In genomic region chrX:47068214-47068613, GRCh38 we compare ENCODE assay signal across 27 cellular contexts. TPM values are rescaled to one million over a fixed set of nuclear protein-coding genes. Genes with fewer than 3 reads are reported as not detected.
"Had no signal": no experiment of that assay in that cellular context is flagged by ENCODE, and none has a peak within 500 bp of the region (broad histone marks: within the 10 kb centered on the region; RNA-seq: fewer than 3 reads in every experiment).

No MANE protein-coding gene starts in this region.

- H3K4me3 ChIP-seq: esophagus squamous epithelium, gastrocnemius medialis, heart right ventricle, left lung, lower lobe of right lung, mucosa of descending colon had no signal

- FAIRE-seq: endometrium, islet of Langerhans, keratinocyte had no signal

- H3K9me3 ChIP-seq: esophagus squamous epithelium, gastrocnemius medialis, heart right ventricle, left lung, lower lobe of right lung, mucosa of descending colon had no signal

- ATAC-seq: effector memory CD8-positive, alpha-beta T cell; esophagus mucosa; gastrocnemius medialis; heart right ventricle; left cardiac atrium; left lung; left ventricle myocardium superior; lower lobe of right lung; mucosa of descending colon; naive thymus-derived CD8-positive, alpha-beta T cell had no signal

- DNase-seq: cortex of kidney; effector CD8-positive, alpha-beta T cell; effector memory CD8-positive, alpha-beta T cell; endodermal cell; erythroblast; esophagus squamous epithelium; foreskin fibroblast; foreskin melanocyte; gastrocnemius medialis; glutamatergic neuron; head of caudate nucleus; heart right ventricle; hippocampal formation; left cardiac atrium; left lung; left ventricle myocardium superior; lower lobe of right lung; mesenchymal stem cell; mucosa of descending colon; naive B cell; naive thymus-derived CD8-positive, alpha-beta T cell had no signal

- H3K27me3 ChIP-seq: esophagus squamous epithelium, left lung had no signal

- H3K27ac ChIP-seq: epithelial cell of prostate, esophagus squamous epithelium, gastrocnemius medialis, heart right ventricle, left lung, lower lobe of right lung had no signal

- H3K4me1 ChIP-seq: esophagus squamous epithelium, gastrocnemius medialis, heart right ventricle, left lung, lower lobe of right lung had no signal

- H3K36me3 ChIP-seq: esophagus squamous epithelium, gastrocnemius medialis, heart right ventricle, left lung, lower lobe of right lung had no signal

RNA-seq across cellular contexts. Expression of gene RGN, which starts 10.0 kb away (rescaled TPM):
- total RNA-seq: myocyte; naive thymus-derived CD8-positive, alpha-beta T cell had no signal
- polyA plus RNA-seq: keratinocyte; naive thymus-derived CD8-positive, alpha-beta T cell had no signal
